Comparison of ENCODE assay signal across 20 cellular contexts in genomic region chr4:172369471-172369959, GRCh38.
"Had no signal": no experiment of that assay in that cellular context is flagged by ENCODE, and none has a peak within 500 bp of the region (broad histone marks: within the 10 kb centered on the region; RNA-seq: fewer than 3 reads in every experiment).

No MANE protein-coding gene starts in this region.

- H3K27me3 Mint-ChIP-seq: activated CD8-positive, alpha-beta T cell treated with anti-CD3 and anti-CD28 coated beads for 36 hours; activated naive CD4-positive, alpha-beta T cell treated with anti-CD3 and anti-CD28 coated beads, Interleukin-2, amount 50 U/mL, for 24 hours; activated naive CD8-positive, alpha-beta T cell treated with anti-CD3 and anti-CD28 coated beads, Interleukin-2, amount 10 ng/mL, durations not matched to agents 7 days and 5 days; central memory CD8-positive, alpha-beta T cell had no signal

- H3K27ac ChIP-seq: brain microvascular endothelial cell, epithelial cell of prostate had no signal

- H3K4me1 Mint-ChIP-seq: activated naive CD4-positive, alpha-beta T cell treated with anti-CD3 and anti-CD28 coated beads, Interleukin-2, amount 50 U/mL, for 24 hours; activated naive CD8-positive, alpha-beta T cell treated with anti-CD3 and anti-CD28 coated beads, Interleukin-2, amount 10 ng/mL, durations not matched to agents 7 days and 5 days; central memory CD8-positive, alpha-beta T cell; WTC11 had no signal

- H3K9me3 Mint-ChIP-seq: activated naive CD4-positive, alpha-beta T cell treated with anti-CD3 and anti-CD28 coated beads, Interleukin-2, amount 50 U/mL, for 24 hours had no signal

- H3K27ac Mint-ChIP-seq: activated CD8-positive, alpha-beta T cell treated with anti-CD3 and anti-CD28 coated beads for 36 hours; activated naive CD4-positive, alpha-beta T cell treated with anti-CD3 and anti-CD28 coated beads for 36 hours; activated naive CD4-positive, alpha-beta T cell treated with anti-CD3 and anti-CD28 coated beads, Interleukin-2, amount 50 U/mL, for 24 hours; activated naive CD8-positive, alpha-beta T cell treated with anti-CD3 and anti-CD28 coated beads, Interleukin-2, amount 10 ng/mL, durations not matched to agents 7 days and 5 days; activated T-helper 1 cell treated with anti-CD3 and anti-CD28 coated beads, Interleukin-12 subunit alpha, Interleukin-12 subunit beta, Interleukin-2, Interleukin-4 antibody, amounts not matched to agents 30 ng/mL and 10 ng/mL and 1 ng/mL, durations not matched to agents 14 hours and 24 hours and 36 hours; activated T-helper 2 cell treated with anti-CD3 and anti-CD28 coated beads, Interferon-gamma antibody, Interleukin-2, Interleukin-4, amounts not matched to agents 10 μg/mL and 5 μg/mL and 100 μg/mL, durations not matched to agents 14 hours and 24 hours and 36 hours; WTC11 had no signal

- DNase-seq: activated CD4-positive, alpha-beta T cell treated with anti-CD3 and anti-CD28 coated beads for 1 hour; activated CD4-positive, alpha-beta T cell treated with anti-CD3 and anti-CD28 coated beads for 48 hours; activated CD4-positive, alpha-beta T cell treated with anti-CD3 and anti-CD28 coated beads, Interleukin-2, amount 50 U/mL, for 1 hour; activated CD4-positive, alpha-beta T cell treated with anti-CD3 and anti-CD28 coated beads, Interleukin-2, amount 50 U/mL, for 48 hours; activated CD8-positive, alpha-beta memory T cell treated with anti-CD3 and anti-CD28 coated beads for 24 hours; activated CD8-positive, alpha-beta T cell treated with anti-CD3 and anti-CD28 coated beads for 36 hours; activated naive CD4-positive, alpha-beta T cell treated with anti-CD3 and anti-CD28 coated beads for 36 hours; activated naive CD8-positive, alpha-beta T cell treated with anti-CD3 and anti-CD28 coated beads, Interleukin-2, amount 10 ng/mL, durations not matched to agents 7 days and 5 days; activated T-cell treated with anti-CD3 and anti-CD28 coated beads, Interleukin-2, amount 50 U/mL, for 1 hour; activated T-cell treated with anti-CD3 and anti-CD28 coated beads, Interleukin-2, amount 50 U/mL, for 48 hours; brain microvascular endothelial cell; effector CD8-positive, alpha-beta T cell; foreskin fibroblast; head of caudate nucleus had no signal

- H3K36me3 Mint-ChIP-seq: activated naive CD4-positive, alpha-beta T cell treated with anti-CD3 and anti-CD28 coated beads, Interleukin-2, amount 50 U/mL, for 24 hours; activated naive CD8-positive, alpha-beta T cell treated with anti-CD3 and anti-CD28 coated beads, Interleukin-2, amount 10 ng/mL, durations not matched to agents 7 days and 5 days had no signal

- H3K36me3 ChIP-seq: brain microvascular endothelial cell had no signal

- H3K27me3 ChIP-seq: brain microvascular endothelial cell had no signal

- H3K4me3 Mint-ChIP-seq: activated CD8-positive, alpha-beta T cell treated with anti-CD3 and anti-CD28 coated beads for 36 hours; activated naive CD4-positive, alpha-beta T cell treated with anti-CD3 and anti-CD28 coated beads for 36 hours; activated naive CD4-positive, alpha-beta T cell treated with anti-CD3 and anti-CD28 coated beads, Interleukin-2, amount 50 U/mL, for 24 hours; activated naive CD8-positive, alpha-beta T cell treated with anti-CD3 and anti-CD28 coated beads, Interleukin-2, amount 10 ng/mL, durations not matched to agents 7 days and 5 days; activated T-helper 1 cell treated with anti-CD3 and anti-CD28 coated beads, Interleukin-12 subunit alpha, Interleukin-12 subunit beta, Interleukin-2, Interleukin-4 antibody, amounts not matched to agents 30 ng/mL and 10 ng/mL and 1 ng/mL, durations not matched to agents 14 hours and 24 hours and 36 hours; central memory CD8-positive, alpha-beta T cell; WTC11 had no signal
